ENCODE assay signal across 1 cellular context in genomic region chr10:120823251-120823650, GRCh38.
TF ChIP-seq lines count a peak whose summit lies in the region.

No MANE protein-coding gene starts in this region.

TF ChIP-seq in WTC11, 78 proteins besides CTCF, POLR2A, EP300 and RAD21 (continued from another document):
- TF ChIP-seq ZNF532 (CRISPR knock-in tag; IDR thresholded peaks at IDR 0.05; ENCODE audit: borderline replicate concordance): no peak
- TF ChIP-seq MLX (CRISPR knock-in tag; IDR thresholded peaks at IDR 0.05): no peak
- no peak for TF ChIP-seq ZNF423 (CRISPR knock-in tag; IDR thresholded peaks at IDR 0.05)
